Comparison of ENCODE assay signal across 1 cellular context in the genomic region with DNA sequence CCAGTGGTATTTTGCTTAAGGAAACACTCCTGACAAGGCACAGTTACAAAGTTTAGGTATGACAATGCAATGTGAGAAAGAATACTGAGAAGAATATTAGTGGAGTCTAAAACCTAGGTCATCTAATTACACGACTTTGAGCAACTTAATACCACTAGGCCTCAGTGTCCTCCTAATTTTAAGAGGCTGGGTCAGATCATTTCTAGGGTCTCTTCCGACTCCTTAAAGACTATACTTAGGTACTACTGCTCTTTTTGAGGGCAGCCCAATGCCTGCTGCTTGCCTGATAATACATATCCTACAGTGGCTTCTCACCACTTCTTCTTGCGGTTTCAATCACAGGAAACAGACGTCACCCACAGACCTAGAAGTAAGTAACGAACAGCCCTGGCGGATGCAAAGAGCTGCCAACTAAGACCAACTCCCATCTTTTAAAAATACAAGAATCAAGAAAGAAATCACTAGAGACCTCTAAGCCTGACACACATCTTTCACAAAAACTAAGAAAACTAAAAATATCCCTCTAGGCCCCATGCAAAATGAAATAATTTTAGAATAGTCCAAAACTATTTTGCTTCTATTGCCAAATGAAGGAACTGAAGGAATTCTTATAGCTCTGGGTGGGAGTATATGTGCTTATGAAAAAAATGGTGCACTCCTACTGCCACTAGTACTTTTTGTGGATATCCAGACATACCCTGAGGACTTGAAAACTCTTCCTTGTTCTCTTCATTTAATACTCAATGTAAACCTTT.
TF ChIP-seq lines count a peak whose summit lies in the region.

No MANE protein-coding gene starts in this region.

TF ChIP-seq in HCT116, 20 proteins besides CTCF, POLR2A, EP300 and RAD21 (continued from another document):
- TF ChIP-seq, protein P1, sequence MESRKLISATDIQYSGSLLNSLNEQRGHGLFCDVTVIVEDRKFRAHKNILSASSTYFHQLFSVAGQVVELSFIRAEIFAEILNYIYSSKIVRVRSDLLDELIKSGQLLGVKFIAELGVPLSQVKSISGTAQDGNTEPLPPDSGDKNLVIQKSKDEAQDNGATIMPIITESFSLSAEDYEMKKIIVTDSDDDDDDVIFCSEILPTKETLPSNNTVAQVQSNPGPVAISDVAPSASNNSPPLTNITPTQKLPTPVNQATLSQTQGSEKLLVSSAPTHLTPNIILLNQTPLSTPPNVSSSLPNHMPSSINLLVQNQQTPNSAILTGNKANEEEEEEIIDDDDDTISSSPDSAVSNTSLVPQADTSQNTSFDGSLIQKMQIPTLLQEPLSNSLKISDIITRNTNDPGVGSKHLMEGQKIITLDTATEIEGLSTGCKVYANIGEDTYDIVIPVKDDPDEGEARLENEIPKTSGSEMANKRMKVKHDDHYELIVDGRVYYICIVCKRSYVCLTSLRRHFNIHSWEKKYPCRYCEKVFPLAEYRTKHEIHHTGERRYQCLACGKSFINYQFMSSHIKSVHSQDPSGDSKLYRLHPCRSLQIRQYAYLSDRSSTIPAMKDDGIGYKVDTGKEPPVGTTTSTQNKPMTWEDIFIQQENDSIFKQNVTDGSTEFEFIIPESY (IDR thresholded peaks at IDR 0.05; ENCODE audit: extremely low read depth, insufficient replicate concordance, low read length), result no peak
- no peak for TF ChIP-seq SP1 (IDR thresholded peaks at IDR 0.05; ENCODE audit: low read depth)
- TF ChIP-seq CEBPB (IDR thresholded peaks at IDR 0.05; ENCODE audit: low read depth), result no peak
- TF ChIP-seq EZH2 (IDR thresholded peaks at IDR 0.05), result no peak
- no peak for TF ChIP-seq SIN3A (IDR thresholded peaks at IDR 0.05; ENCODE audit: low read depth)
- no peak for TF ChIP-seq ZNF274 (IDR thresholded peaks at IDR 0.05; ENCODE audit: low read depth, low read length)
- TF ChIP-seq ELF1 (IDR thresholded peaks at IDR 0.05; ENCODE audit: borderline replicate concordance, low read depth), result no peak
- no peak for TF ChIP-seq ATF3 (IDR thresholded peaks at IDR 0.05)
